In genomic region chr5:119537704-119538103, GRCh38 we compare ENCODE assay signal across 10 cellular contexts.
A peak's percentile ranks its signal among the peaks of the same experiment; 100 is the strongest.
DNase-seq lines count a peak whose midpoint lies in the region; ATAC-seq lines count a peak whose summit lies in the region.
"Had no signal": no experiment of that assay in that cellular context is flagged by ENCODE, and none has a peak within 500 bp of the region (broad histone marks: within the 10 kb centered on the region; RNA-seq: fewer than 3 reads in every experiment).

No MANE protein-coding gene starts in this region.

- DNase-seq in iPS-NIHi7 (ENCODE audit: extremely low spot score) (peak; percentile 7), OCI-M2 (lab: John Stamatoyannopoulos, UW; ENCODE audit: unreplicated experiment) (no peak), NOMO-1 (lab: John Stamatoyannopoulos, UW; ENCODE audit: unreplicated experiment in 2 of 2) (no peak), NCI-H345 (lab: John Stamatoyannopoulos, UW) (no peak)
- DNase-seq in stimulated activated CD4-positive, alpha-beta T cell treated with anti-CD3 and anti-CD28 coated beads, Interleukin-12 subunit alpha, Interleukin-12 subunit beta, amount 100 ng/mL, for 4 hours: no peak
- DNase-seq: cerebellar nuclear complex; stimulated activated CD8-positive, alpha-beta memory T cell treated with anti-CD3 and anti-CD28 coated beads, Interleukin-4, amount 100 ng/mL, for 48 hours had no signal

- ATAC-seq in GM18519 (IDR thresholded peaks at IDR 0.05; ENCODE audit: low FRiP score, unreplicated experiment): peak; percentile 99
- peak; percentile 100 for ATAC-seq in GM21576 (IDR thresholded peaks at IDR 0.05; ENCODE audit: unreplicated experiment)
- peak; percentile 99 for ATAC-seq in HG03521 (IDR thresholded peaks at IDR 0.05; ENCODE audit: unreplicated experiment)
